17 cellular contexts compared by ENCODE assay signal in genomic region chr20:24718696-24719095, GRCh38.
DNase-seq lines count a peak whose midpoint lies in the region; ATAC-seq and TF ChIP-seq lines count a peak whose summit lies in the region.
"Had no signal": no experiment of that assay in that cellular context is flagged by ENCODE, and none has a peak within 500 bp of the region (broad histone marks: within the 10 kb centered on the region; RNA-seq: fewer than 3 reads in every experiment).

No MANE protein-coding gene starts in this region.

- H3K27me3 ChIP-seq in SJCRH30 = no peaks in the 10 kb centered on the region
- H3K27me3 ChIP-seq: foreskin keratinocyte, ovary had no signal

- peak; percentile 0 for DNase-seq in NCI-H2107 treated with DMSO at 0.1 percent for 48 hours (lab: John Stamatoyannopoulos, UW; ENCODE audit: unreplicated experiment)
- DNase-seq in NCI-H2107 (lab: John Stamatoyannopoulos, UW) = no peak
- DNase-seq in NCI-H2029 (lab: John Stamatoyannopoulos, UW) = peak; percentile 75
- peak; percentile 65 to 77 for DNase-seq in SJCRH30
- DNase-seq in osteocyte (ENCODE audit: extremely low spot score, unreplicated experiment) = peak; percentile 42
- no peak for DNase-seq in OCI-M2 (lab: John Stamatoyannopoulos, UW; ENCODE audit: unreplicated experiment)
- no peak for DNase-seq in activated CD4-positive, alpha-beta T cell treated with anti-CD3 and anti-CD28 coated beads, Interleukin-2, amount 50 U/mL, for 48 hours
- DNase-seq: activated CD4-positive, alpha-beta T cell treated with anti-CD3 and anti-CD28 coated beads for 48 hours; activated naive CD4-positive, alpha-beta T cell treated with anti-CD3 and anti-CD28 coated beads for 36 hours; foreskin keratinocyte; left ventricle myocardium superior; MV-4-11; ovary; stimulated activated CD4-positive, alpha-beta T cell treated with anti-CD3 and anti-CD28 coated beads, Interleukin-2, amount 100 ng/mL, for 48 hours had no signal

- peaks cover 6% of the 10 kb centered on the region for H3K9me3 Mint-ChIP-seq in osteocyte (ENCODE audit: unreplicated experiment)

- no peak overlapping the region for H3K27ac Mint-ChIP-seq in osteocyte (ENCODE audit: unreplicated experiment)
- H3K27ac Mint-ChIP-seq: activated naive CD4-positive, alpha-beta T cell treated with anti-CD3 and anti-CD28 coated beads for 36 hours had no signal

- H3K4me3 ChIP-seq in SJCRH30 = no peak overlapping the region
- H3K4me3 ChIP-seq: ovary had no signal

- TF ChIP-seq CTCF in osteocyte (IDR thresholded peaks at IDR 0.05) = no peak

- H3K36me3 ChIP-seq in SJCRH30 = no peaks in the 10 kb centered on the region
- H3K36me3 ChIP-seq: ovary had no signal

- H3K4me1 ChIP-seq in SJCRH30 = peaks cover 26% of the 10 kb centered on the region
- H3K4me1 ChIP-seq: foreskin keratinocyte had no signal

- no peak overlapping the region for H3K4me3 Mint-ChIP-seq in osteocyte (ENCODE audit: unreplicated experiment)
- H3K4me3 Mint-ChIP-seq: activated naive CD4-positive, alpha-beta T cell treated with anti-CD3 and anti-CD28 coated beads for 36 hours had no signal

- no peak overlapping the region for H3K27ac ChIP-seq in SJCRH30
- H3K27ac ChIP-seq: C4-2B, foreskin keratinocyte, ovary had no signal

- H3K27me3 Mint-ChIP-seq in osteocyte (ENCODE audit: unreplicated experiment) = peaks cover 51% of the 10 kb centered on the region

- no peak for ATAC-seq in HG02981 (IDR thresholded peaks at IDR 0.05; ENCODE audit: unreplicated experiment)
- ATAC-seq: foreskin keratinocyte, left ventricle myocardium superior, Panc1 had no signal

- H3K4me1 Mint-ChIP-seq in osteocyte (ENCODE audit: unreplicated experiment) = no peaks in the 10 kb centered on the region

- H3K36me3 Mint-ChIP-seq in osteocyte (ENCODE audit: unreplicated experiment) = no peaks in the 10 kb centered on the region

- no peaks in the 10 kb centered on the region; the same call in 1 of the 2 replicates for H3K9me3 ChIP-seq in SJCRH30 (replicated peaks)

Comparison
In these comparisons a context has a peak if more than half of its experiments do, and no peak if none do; other contexts are left out.
1. DNase-seq: peak in NCI-H2107 treated with DMSO at 0.1 percent for 48 hours (single experiment), NCI-H2029 (single experiment), SJCRH30 (2 of 2) and osteocyte (single experiment); none in NCI-H2107 (single experiment), OCI-M2 (single experiment) and activated CD4-positive, alpha-beta T cell treated with anti-CD3 and anti-CD28 coated beads, Interleukin-2, amount 50 U/mL, for 48 hours (0 of 2).